In genomic region chr14:50303744-50304471, GRCh38 we compare ENCODE assay signal across 1 cellular context.
A peak's percentile ranks its signal among the peaks of the same experiment; 100 is the strongest.
TF ChIP-seq lines count a peak whose summit lies in the region.

No MANE protein-coding gene starts in this region.

TF ChIP-seq in HepG2, 621 proteins besides CTCF, POLR2A, EP300 and RAD21 (continued from another document and continues in another):
- TF ChIP-seq RERE (CRISPR knock-in tag; IDR thresholded peaks at IDR 0.05; ENCODE audit: low read depth): peak; percentile 45; the same call in 1 of the 2 replicates
- no peak for TF ChIP-seq TBP (CRISPR knock-in tag; IDR thresholded peaks at IDR 0.05)
- TF ChIP-seq ZNF574 (CRISPR knock-in tag; IDR thresholded peaks at IDR 0.05): peak; percentile 46; the same call in 1 of the 2 replicates
- TF ChIP-seq KDM3A (CRISPR knock-in tag; IDR thresholded peaks at IDR 0.05; ENCODE audit: low read depth): no peak
- TF ChIP-seq HHEX (CRISPR knock-in tag; IDR thresholded peaks at IDR 0.05): no peak
- TF ChIP-seq ZNF367 (CRISPR knock-in tag; IDR thresholded peaks at IDR 0.05; ENCODE audit: borderline replicate concordance): no peak
- TF ChIP-seq PHF5A (CRISPR knock-in tag; IDR thresholded peaks at IDR 0.05; ENCODE audit: low read depth, unreplicated experiment): peak; percentile 73
- TF ChIP-seq ZSCAN21 (CRISPR knock-in tag; IDR thresholded peaks at IDR 0.05; ENCODE audit: borderline replicate concordance): no peak
- TF ChIP-seq PCBP2 (optimal IDR thresholded peaks at IDR 0.05; ENCODE audit: low read depth, low read length, poor library complexity, severe bottlenecking): no peak
- TF ChIP-seq NFKBIZ (CRISPR knock-in tag; IDR thresholded peaks at IDR 0.05): peak; percentile 59; the same call in 1 of the 2 replicates
- TF ChIP-seq CENPBD1 (CRISPR knock-in tag; IDR thresholded peaks at IDR 0.05; ENCODE audit: borderline replicate concordance, low read depth): no peak
- no peak for TF ChIP-seq ZBTB3 (CRISPR knock-in tag; IDR thresholded peaks at IDR 0.05; ENCODE audit: borderline replicate concordance, low read depth)
- no peak for TF ChIP-seq RFX3 (CRISPR knock-in tag; IDR thresholded peaks at IDR 0.05)
- TF ChIP-seq HES4 (CRISPR knock-in tag; IDR thresholded peaks at IDR 0.05; ENCODE audit: borderline replicate concordance): no peak
- TF ChIP-seq MEF2D (CRISPR knock-in tag; IDR thresholded peaks at IDR 0.05): no peak
- no peak for TF ChIP-seq ZBTB38 (CRISPR knock-in tag; IDR thresholded peaks at IDR 0.05)
- no peak for TF ChIP-seq ATF3 (CRISPR knock-in tag; IDR thresholded peaks at IDR 0.05)
- TF ChIP-seq GPBP1L1 (CRISPR knock-in tag; IDR thresholded peaks at IDR 0.05): no peak
- TF ChIP-seq ZBTB21 (CRISPR knock-in tag; IDR thresholded peaks at IDR 0.05): no peak
- TF ChIP-seq MBNL3 (CRISPR knock-in tag; conservative IDR thresholded peaks at IDR 0.05): no peak
- TF ChIP-seq GFI1 (CRISPR knock-in tag; IDR thresholded peaks at IDR 0.05; ENCODE audit: borderline replicate concordance): no peak
- no peak for TF ChIP-seq KMT2A (CRISPR knock-in tag; IDR thresholded peaks at IDR 0.05)
- TF ChIP-seq MYPOP (CRISPR knock-in tag; IDR thresholded peaks at IDR 0.05): no peak
- TF ChIP-seq ATRX (CRISPR knock-in tag; IDR thresholded peaks at IDR 0.05; ENCODE audit: borderline replicate concordance): no peak
- no peak for TF ChIP-seq KLF11 (CRISPR knock-in tag; IDR thresholded peaks at IDR 0.05)
- no peak for TF ChIP-seq ZNF710 (CRISPR knock-in tag; IDR thresholded peaks at IDR 0.05; ENCODE audit: borderline replicate concordance)
- no peak for TF ChIP-seq CC2D1A (CRISPR knock-in tag; IDR thresholded peaks at IDR 0.05)
- no peak for TF ChIP-seq HMGXB4 (CRISPR knock-in tag; IDR thresholded peaks at IDR 0.05; ENCODE audit: borderline replicate concordance in 1 of 2, low read depth in 1 of 2)
- TF ChIP-seq ZNF589 (CRISPR knock-in tag; conservative IDR thresholded peaks at IDR 0.05): no peak
- TF ChIP-seq ATAD3A (CRISPR knock-in tag; IDR thresholded peaks at IDR 0.05): no peak
- 0 out of 2 replicates have a peak, but pooled peaks have one; percentile 38 for TF ChIP-seq ZMAT3 (CRISPR knock-in tag; conservative IDR thresholded peaks at IDR 0.05)
- TF ChIP-seq ZNF790 (CRISPR knock-in tag; IDR thresholded peaks at IDR 0.05; ENCODE audit: borderline replicate concordance): no peak
- no peak for TF ChIP-seq ZNF747 (CRISPR knock-in tag; IDR thresholded peaks at IDR 0.05; ENCODE audit: borderline replicate concordance)
- peak; percentile 40 for TF ChIP-seq SKI (IDR thresholded peaks at IDR 0.05; ENCODE audit: partially characterized antibody)
- TF ChIP-seq JDP2 (CRISPR knock-in tag; IDR thresholded peaks at IDR 0.05; ENCODE audit: borderline replicate concordance): no peak
- TF ChIP-seq ZNF232 (CRISPR knock-in tag; IDR thresholded peaks at IDR 0.05; ENCODE audit: borderline replicate concordance): peak; percentile 74; the same call in 1 of the 2 replicates
- TF ChIP-seq GABPA (IDR thresholded peaks at IDR 0.05; ENCODE audit: low read depth, low read length): no peak
- TF ChIP-seq GABPA (CRISPR knock-in tag; IDR thresholded peaks at IDR 0.05; ENCODE audit: low read depth): no peak
- TF ChIP-seq ZNF562 (CRISPR knock-in tag; IDR thresholded peaks at IDR 0.05; ENCODE audit: borderline replicate concordance): no peak
- no peak for TF ChIP-seq ZNF382 (CRISPR knock-in tag; IDR thresholded peaks at IDR 0.05; ENCODE audit: borderline replicate concordance)
- no peak for TF ChIP-seq ZNF816 (CRISPR knock-in tag; IDR thresholded peaks at IDR 0.05; ENCODE audit: borderline replicate concordance)
- TF ChIP-seq TBX2 (CRISPR knock-in tag; IDR thresholded peaks at IDR 0.05; ENCODE audit: borderline replicate concordance): no peak
- no peak for TF ChIP-seq KDM5A (IDR thresholded peaks at IDR 0.05; ENCODE audit: borderline replicate concordance, low read length)
- peak; percentile 76 for TF ChIP-seq SAP130 (CRISPR knock-in tag; IDR thresholded peaks at IDR 0.05; ENCODE audit: low read depth)
- no peak for TF ChIP-seq THAP8 (CRISPR knock-in tag; IDR thresholded peaks at IDR 0.05; ENCODE audit: borderline replicate concordance)
- no peak for TF ChIP-seq SYNCRIP (IDR thresholded peaks at IDR 0.05; ENCODE audit: insufficient read depth, low read depth, low read length)
- no peak for TF ChIP-seq TCF7L2 (IDR thresholded peaks at IDR 0.05; ENCODE audit: low read depth, low read length)
- TF ChIP-seq ZNF550 (CRISPR knock-in tag; IDR thresholded peaks at IDR 0.05; ENCODE audit: borderline replicate concordance): no peak
- peak; percentile 45; the same call in 1 of the 2 replicates for TF ChIP-seq DRAP1 (CRISPR knock-in tag; IDR thresholded peaks at IDR 0.05)
- TF ChIP-seq THYN1 (CRISPR knock-in tag; IDR thresholded peaks at IDR 0.05; ENCODE audit: borderline replicate concordance, low read depth): no peak
- peak; percentile 44; the same call in 1 of the 2 replicates for TF ChIP-seq ZSCAN9 (CRISPR knock-in tag; IDR thresholded peaks at IDR 0.05; ENCODE audit: borderline replicate concordance)
- TF ChIP-seq HDAC1 (CRISPR knock-in tag; IDR thresholded peaks at IDR 0.05): no peak; the same call in 1 of the 2 replicates
- TF ChIP-seq REL (CRISPR knock-in tag; conservative IDR thresholded peaks at IDR 0.05): no peak
- no peak for TF ChIP-seq ZNF652 (CRISPR knock-in tag; IDR thresholded peaks at IDR 0.05; ENCODE audit: borderline replicate concordance, low read depth)
- TF ChIP-seq SIX1 (CRISPR knock-in tag; IDR thresholded peaks at IDR 0.05; ENCODE audit: borderline replicate concordance): 0 out of 2 replicates have a peak, but pooled peaks have one; percentile 53
- no peak for TF ChIP-seq ZNF121 (CRISPR knock-in tag; IDR thresholded peaks at IDR 0.05)
